20 cellular contexts compared by ENCODE assay signal in the genomic region with DNA sequence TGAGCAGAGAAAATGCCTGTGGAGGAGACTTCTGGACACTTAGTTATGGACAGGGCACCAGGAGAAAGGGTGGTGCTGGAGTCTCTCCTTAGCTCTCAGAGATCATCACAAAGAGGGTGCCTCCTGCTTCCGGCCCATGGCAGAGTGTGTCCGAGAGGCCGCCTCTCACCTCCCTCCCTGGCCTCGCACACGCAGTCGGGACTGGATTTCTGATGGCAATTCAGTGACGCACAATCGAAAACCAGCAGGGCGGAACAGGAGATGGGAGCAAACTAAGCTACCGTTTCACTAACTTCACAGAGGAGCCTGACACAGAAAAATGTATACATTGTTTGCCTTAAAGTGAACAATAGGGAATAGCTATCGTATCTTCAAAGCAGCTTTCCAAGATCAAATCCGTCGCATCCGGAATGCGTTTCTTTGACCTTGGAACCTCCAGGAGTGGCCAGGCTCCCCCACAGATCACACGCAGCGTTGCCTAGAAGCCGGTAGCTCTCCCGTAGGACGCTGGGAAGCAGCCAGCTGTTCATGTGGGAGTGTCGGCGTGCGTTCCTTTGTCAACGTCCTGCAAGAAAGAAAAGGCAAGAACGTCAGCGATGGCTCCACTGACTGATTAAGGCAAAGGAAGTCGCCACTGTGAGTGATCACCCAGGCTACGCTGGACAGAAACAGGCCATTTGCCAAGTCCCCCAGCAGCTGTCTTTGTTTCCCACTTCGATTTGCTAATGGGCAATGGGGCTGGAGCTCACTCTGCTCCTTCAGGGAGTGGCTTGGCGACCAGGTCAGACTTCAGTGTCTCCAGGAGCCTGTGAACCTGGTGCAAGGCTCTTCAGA. TPM values are rescaled to one million over a fixed set of nuclear protein-coding genes. Genes with fewer than 3 reads are reported as not detected.
A peak's percentile ranks its signal among the peaks of the same experiment; 100 is the strongest.
DNase-seq lines count a peak whose midpoint lies in the region; FAIRE-seq and TF ChIP-seq lines count a peak whose summit lies in the region.
"Not testable (repeated sequence)": the region's sequence is repeated elsewhere in the genome, so short reads cannot be mapped to it uniquely, and the experiment has no call there.
"Had no signal": no experiment of that assay in that cellular context is flagged by ENCODE, and none has a peak within 500 bp of the region (broad histone marks: within the 10 kb centered on the region; RNA-seq: fewer than 3 reads in every experiment).

No MANE protein-coding gene starts in this region.

- H2BK15ac ChIP-seq in H1 (ENCODE audit: low read length) = not testable (repeated sequence)

- H4K91ac ChIP-seq in H1 (replicated peaks; ENCODE audit: insufficient read length, low read length) = not testable (repeated sequence)

- H3K4me3 ChIP-seq in BE2C (ENCODE audit: low read depth, low read length); adrenal gland; H1 (ENCODE audit: extremely low read depth in 1 of 4, insufficient read depth in 2 of 4, low read depth in 3 of 4, low read length in 4 of 4); hepatocyte: not testable (repeated sequence)

- not testable (repeated sequence) for TF ChIP-seq POLR2A in adrenal gland (IDR thresholded peaks at IDR 0.05); H1 (IDR thresholded peaks at IDR 0.05; ENCODE audit: control extremely low read depth in 1 of 2, low read depth in 2 of 2, low read length in 2 of 2)

- TF ChIP-seq RAD21 in H1 (IDR thresholded peaks at IDR 0.05 in 1 of 2, conservative IDR thresholded peaks at IDR 0.05 in 1 of 2; ENCODE audit: low read depth in 2 of 2, low read length in 2 of 2) = not testable (repeated sequence)

- H3K9me3 ChIP-seq in BE2C; adrenal gland (replicated peaks in 1 of 3); H1 (ENCODE audit: insufficient read depth in 2 of 2, low read depth in 1 of 2, low read length in 1 of 2); hepatocyte (ENCODE audit: low read depth): not testable (repeated sequence)

- not testable (repeated sequence) for TF ChIP-seq CTCF in BE2C (IDR thresholded peaks at IDR 0.05; ENCODE audit: low read depth, low read length); adrenal gland (IDR thresholded peaks at IDR 0.05); H1 (IDR thresholded peaks at IDR 0.05; ENCODE audit: control extremely low read depth in 1 of 3, insufficient read depth in 1 of 3, low read depth in 1 of 3, low read length in 3 of 3); hepatocyte (IDR thresholded peaks at IDR 0.05; ENCODE audit: poor library complexity)

- not testable (repeated sequence) for H4K5ac ChIP-seq in H1 (ENCODE audit: insufficient read length, low read depth, low read length)

- H4K8ac ChIP-seq in H1 (ENCODE audit: extremely low read depth, insufficient read depth, low read length) = not testable (repeated sequence)

- not testable (repeated sequence) for H2AK5ac ChIP-seq in H1 (ENCODE audit: low read depth, low read length)

- 28 to 50% (median 35%) methylated on average over 15 to 29 of the region's 30 CpGs for WGBS in adrenal gland, 4 donors
- 90% methylated on average over 16 of the region's 30 CpGs; no CpG with 5 or more reads in 1 of the 2 experiments for WGBS in H1 (ENCODE audit: extremely low coverage in 1 of 2, insufficient coverage in 1 of 2, insufficient read length in 1 of 2, insufficient replicate concordance in 2 of 2, low coverage in 1 of 2, low lambda C conversion rate in 2 of 2, missing lambda C conversion rate in 1 of 2), 2 experiments
- WGBS in hepatocyte (ENCODE audit: low lambda C conversion rate, missing lambda C conversion rate) = 87% methylated on average over 30 of the region's 30 CpGs

- not testable (repeated sequence) for H2BK120ac ChIP-seq in H1 (replicated peaks; ENCODE audit: low read depth, low read length)

- not testable (repeated sequence) for H3K23me2 ChIP-seq in H1 (ENCODE audit: low read depth, low read length)

- not testable (repeated sequence) for H3K9ac ChIP-seq in H1 (replicated peaks in 1 of 4; ENCODE audit: extremely low read depth in 1 of 4, low read depth in 3 of 4, low read length in 3 of 4)

- not testable (repeated sequence) for H2BK20ac ChIP-seq in H1 (ENCODE audit: low read length)

- not testable (repeated sequence) for H3K79me2 ChIP-seq in H1 (ENCODE audit: control insufficient read depth in 1 of 2, insufficient read depth in 2 of 2, low read length in 2 of 2); hepatocyte

- CTCF ChIA-PET in H1 (lab: Charles Lee; ENCODE audit: partially characterized antibody) = interaction anchor here (1.8 kb wide), 1 partner anchor 44 kb away, joined by 3 read pairs; no protein-coding TSS in a partner anchor

- not testable (repeated sequence) for H3K4me2 ChIP-seq in H1 (ENCODE audit: insufficient read depth in 1 of 2, low read depth in 2 of 2, low read length in 2 of 2); hepatocyte

- not testable (repeated sequence) for H3K14ac ChIP-seq in H1 (ENCODE audit: insufficient read length)

- intact Hi-C loops in adrenal gland (cut with DNase I) = not testable (repeated sequence)

- not testable (repeated sequence) for H3K23ac ChIP-seq in H1 (ENCODE audit: insufficient read length)

- POLR2A ChIA-PET in H1 (lab: Charles Lee; ENCODE audit: partially characterized antibody) = not testable (repeated sequence)

- H3K9me2 ChIP-seq in hepatocyte (replicated peaks; ENCODE audit: insufficient read depth) = not testable (repeated sequence)

- H2BK12ac ChIP-seq in H1 (ENCODE audit: low read depth, low read length) = peak overlapping the region; percentile 60; the same call in 1 of the 2 replicates

- H3K79me1 ChIP-seq in H1 (ENCODE audit: low read depth, low read length) = not testable (repeated sequence)

- H3K36me3 ChIP-seq in BE2C; adrenal gland (replicated peaks in 1 of 2); hepatocyte (replicated peaks; ENCODE audit: insufficient read depth, low read depth): not testable (repeated sequence)
- H3K36me3 ChIP-seq in H1 (ENCODE audit: control insufficient read depth in 2 of 4, insufficient read depth in 4 of 4, low read length in 3 of 4) = peaks cover 0 to 12% (median 4%) of the 10 kb centered on the region in 4 experiments; a peak in 4 of 8 replicates

- TF ChIP-seq EP300 in H1 (IDR thresholded peaks at IDR 0.05; ENCODE audit: borderline replicate concordance in 1 of 2, low read depth in 2 of 2, low read length in 2 of 2) = not testable (repeated sequence)

- DNase-seq in BE2C = peak; percentile 30
- peak; percentile 54 for DNase-seq in NCI-H1092 (lab: John Stamatoyannopoulos, UW)
- DNase-seq in NCI-H69 (lab: John Stamatoyannopoulos, UW) = peak; percentile 40
- peak in 4 of 7 donors; percentile 27 to 65 (median 30) for DNase-seq in adrenal gland
- DNase-seq in H1 (ENCODE audit: low read depth in 1 of 2, low spot score in 2 of 2) = not testable (repeated sequence)
- DNase-seq in hepatocyte (ENCODE audit: low spot score) = peak; percentile 37
- DNase-seq in mucosa of gallbladder (ENCODE audit: low spot score) = peak; percentile 68
- DNase-seq in retina = peak; percentile 77

- H2AFZ ChIP-seq in H1 (ENCODE audit: low read length); hepatocyte: not testable (repeated sequence)

- peak; percentile 24 for FAIRE-seq in H1 (lab: Jason Lieb, UNC)

- H3K4me1 ChIP-seq in BE2C = peaks cover 13% of the 10 kb centered on the region
- H3K4me1 ChIP-seq in adrenal gland (replicated peaks in 1 of 2); hepatocyte (ENCODE audit: insufficient read depth): not testable (repeated sequence)
- H3K4me1 ChIP-seq in H1 (replicated peaks in 1 of 4; ENCODE audit: control insufficient read depth in 3 of 4, insufficient read depth in 4 of 4, low read length in 3 of 4) = peaks cover 13 to 42% (median 32%) of the 10 kb centered on the region in 4 experiments

- not testable (repeated sequence) for H3K27me3 ChIP-seq in BE2C; adrenal gland; H1 (replicated peaks in 1 of 4; ENCODE audit: control insufficient read depth in 3 of 4, extremely low read depth in 1 of 4, insufficient read depth in 3 of 4, low read length in 3 of 4); hepatocyte

- H3K4ac ChIP-seq in H1 (replicated peaks; ENCODE audit: insufficient read length, low read depth, low read length) = not testable (repeated sequence)

- H2BK5ac ChIP-seq in H1 (ENCODE audit: low read depth, low read length) = not testable (repeated sequence)

- H3K56ac ChIP-seq in H1 (replicated peaks; ENCODE audit: insufficient read length, low read depth, low read length) = not testable (repeated sequence)

- not testable (repeated sequence) for H3K18ac ChIP-seq in H1 (ENCODE audit: extremely low read depth, low read length)

- H4K20me1 ChIP-seq in H1 (replicated peaks in 1 of 2; ENCODE audit: control insufficient read depth in 1 of 2, insufficient read depth in 2 of 2, low read length in 2 of 2); hepatocyte (ENCODE audit: insufficient read depth, poor library complexity, severe bottlenecking): not testable (repeated sequence)

- not testable (repeated sequence) for H3K27ac ChIP-seq in adrenal gland; H1 (ENCODE audit: low read depth, low read length)
- H3K27ac ChIP-seq in hepatocyte = peak overlapping the region; percentile 60

RNA-seq across cellular contexts. Expression of a gene that starts 49.6 kb away (rescaled TPM):
- not detected for polyA plus RNA-seq in BE2C (2012; ENCODE audit: insufficient read depth, insufficient read length, low read depth)
- total RNA-seq in adrenal gland = not detected
- not detected for polyA plus RNA-seq in adrenal gland
- total RNA-seq in H1 (2021; fragmentation: NEBNext Ultra II Directional; extraction: Animal tissue kit (Norgen Biotek cat#: 25700)) = not detected in 2 replicates
- polyA plus RNA-seq in H1 (2011; rRNA removed) = 0.31 and 0.39 TPM in 2 replicates
- 0.67 TPM for polyA plus RNA-seq in H1 (2011; cell fraction: cytosol; rRNA removed)
- polyA plus RNA-seq in H1 (2011; cell fraction: nucleus; rRNA removed) = 0.47 TPM
- 0.16 to 0.58 TPM (median 0.23 TPM) in 4 replicates for polyA plus RNA-seq in H1 (2012, experiment 1 of 2)
- polyA plus RNA-seq in H1 (2012, experiment 2 of 2) = 0.20 TPM
- 0.12 TPM for polyA plus RNA-seq in H1 (2013, experiment 1 of 2)
- 0.07 TPM for polyA plus RNA-seq in H1 (2013, experiment 2 of 2)
- polyA minus RNA-seq in H1 (2011; rRNA and poly(A)+ RNA removed) = not detected in 2 replicates
- polyA minus RNA-seq in H1 (2011; cell fraction: cytosol; rRNA and poly(A)+ RNA removed) = not detected
- polyA minus RNA-seq in H1 (2011; cell fraction: nucleus; rRNA and poly(A)+ RNA removed) = not detected
- total RNA-seq in hepatocyte = 66.6 and 67.1 TPM in 2 replicates
- 32.6 and 38.8 TPM in 2 replicates for polyA plus RNA-seq in hepatocyte
- total RNA-seq in mucosa of gallbladder = 14.3 TPM
- total RNA-seq: activated CD4-positive, alpha-beta T cell treated with anti-CD3 and anti-CD28 coated beads, Interleukin-2, amount 10 ng/mL, durations not matched to agents 24 days and 14 days; activated T-helper 2 cell treated with anti-CD3 and anti-CD28 coated beads, Interferon-gamma antibody, Interleukin-2, Interleukin-4, amounts not matched to agents 10 μg/mL and 5 μg/mL and 100 μg/mL, durations not matched to agents 14 hours and 24 hours and 36 hours; esophagus muscularis mucosa; foreskin keratinocyte; heart left ventricle; HT1080; kidney epithelial cell; mammary epithelial cell; MCF 10A; psoas muscle; SK-MEL-5; T-cell had no signal
- polyA plus RNA-seq: foreskin keratinocyte, heart left ventricle, mammary epithelial cell, psoas muscle had no signal

Comparison
In these comparisons a context has a peak if more than half of its experiments do, and no peak if none do; other contexts are left out.
1. RNA of a gene that starts 49.6 kb away (total RNA-seq): 66.6 to 67.1 TPM in hepatocyte and 14.3 TPM in mucosa of gallbladder (single experiment); not detected in H1 and not detected in adrenal gland; every median in the first group is over 10 times any median in the second.